8 cellular contexts compared by ENCODE assay signal in genomic region chr21:44139776-44140551, GRCh38. TPM values are rescaled to one million over a fixed set of nuclear protein-coding genes. Genes with fewer than 3 reads are reported as not detected.
DNase-seq lines count a peak whose midpoint lies in the region; ATAC-seq and TF ChIP-seq lines count a peak whose summit lies in the region.
"Not testable (repeated sequence)": the region's sequence is repeated elsewhere in the genome, so short reads cannot be mapped to it uniquely, and the experiment has no call there.

No MANE protein-coding gene starts in this region.

- TF ChIP-seq POLR2A in heart left ventricle (IDR thresholded peaks at IDR 0.05); sigmoid colon (IDR thresholded peaks at IDR 0.05): not testable (repeated sequence)

- not testable (repeated sequence) for H3K27ac ChIP-seq in CD8-positive, alpha-beta T cell (ENCODE audit: low read depth, low read length); lower lobe of right lung; aorta (ENCODE audit: low read depth in 1 of 2, low read length in 2 of 2)
- H3K27ac ChIP-seq in heart left ventricle = peak overlapping the region in 7 of 12 donors; percentile 55 to 79 (median 70)
- peak overlapping the region in 2 of 4 donors; percentile 31 to 42 for H3K27ac ChIP-seq in sigmoid colon

- 49 to 57% methylated on average over 3 to 11 of the region's 30 CpGs; no CpG with 5 or more reads in 2 of the 4 donors for WGBS in heart left ventricle, 4 donors
- WGBS in sigmoid colon, 2 donors = 50 to 80% methylated on average over 6 to 12 of the region's 30 CpGs
- 89 to 100% methylated on average over 2 to 6 of the region's 30 CpGs for WGBS in aorta, 2 donors

- ATAC-seq in CD8-positive, alpha-beta T cell = peak; percentile 28
- ATAC-seq in heart left ventricle (peak; percentile 25 to 55 (median 36)), lower lobe of right lung (peak; percentile 21 to 33), aorta (ENCODE audit: low FRiP score) (peak; percentile 53)

- not testable (repeated sequence) for TF ChIP-seq CTCF in CD8-positive, alpha-beta T cell (IDR thresholded peaks at IDR 0.05); heart left ventricle (IDR thresholded peaks at IDR 0.05); lower lobe of right lung (IDR thresholded peaks at IDR 0.05); sigmoid colon (IDR thresholded peaks at IDR 0.05)

- H3K27me3 Mint-ChIP-seq in CD8-positive, alpha-beta T cell (ENCODE audit: low read depth); activated CD4-positive, alpha-beta T cell treated with anti-CD3 and anti-CD28 coated beads, Interleukin-2, amount 10 ng/mL, durations not matched to agents 7 days and 5 days: not testable (repeated sequence)

- not testable (repeated sequence) for H3K4me3 Mint-ChIP-seq in CD8-positive, alpha-beta T cell; activated CD4-positive, alpha-beta T cell treated with anti-CD3 and anti-CD28 coated beads, Interleukin-2, amount 10 ng/mL, durations not matched to agents 7 days and 5 days

- intact Hi-C loops in CD8-positive, alpha-beta T cell (cut with DNase I, micrococcal nuclease); heart left ventricle (cut with DNase I); lower lobe of right lung (cut with DNase I); sigmoid colon (cut with DNase I); aorta (cut with DNase I): not testable (repeated sequence)

- H3K27me3 ChIP-seq in CD8-positive, alpha-beta T cell (ENCODE audit: insufficient read depth, low read length); heart left ventricle; lower lobe of right lung (ENCODE audit: low read depth); sigmoid colon; aorta (ENCODE audit: control insufficient read depth in 1 of 2, insufficient read depth in 2 of 2, low read length in 1 of 2): not testable (repeated sequence)

- not testable (repeated sequence) for H3K4me1 ChIP-seq in CD8-positive, alpha-beta T cell (ENCODE audit: insufficient read depth, low read length); heart left ventricle; lower lobe of right lung; sigmoid colon; aorta (ENCODE audit: control insufficient read depth in 1 of 2, insufficient read depth in 2 of 2, low read length in 2 of 2)

- H3K36me3 Mint-ChIP-seq in CD8-positive, alpha-beta T cell; activated CD4-positive, alpha-beta T cell treated with anti-CD3 and anti-CD28 coated beads, Interleukin-2, amount 10 ng/mL, durations not matched to agents 7 days and 5 days (ENCODE audit: low read depth): not testable (repeated sequence)

- CTCF ChIA-PET in CD8-positive, alpha-beta T cell (lab: Charles Lee); activated CD4-positive, alpha-beta T cell treated with anti-CD3 and anti-CD28 coated beads, Interleukin-2, amount 10 ng/mL, durations not matched to agents 7 days and 5 days (lab: Charles Lee): not testable (repeated sequence)

- POLR2A ChIA-PET in CD8-positive, alpha-beta T cell (lab: Charles Lee); activated CD4-positive, alpha-beta T cell treated with anti-CD3 and anti-CD28 coated beads, Interleukin-2, amount 10 ng/mL, durations not matched to agents 7 days and 5 days (lab: Charles Lee): not testable (repeated sequence)

- not testable (repeated sequence) for TF ChIP-seq EP300 in sigmoid colon (IDR thresholded peaks at IDR 0.05)

- not testable (repeated sequence) for H3K9me3 Mint-ChIP-seq in CD8-positive, alpha-beta T cell; activated CD4-positive, alpha-beta T cell treated with anti-CD3 and anti-CD28 coated beads, Interleukin-2, amount 10 ng/mL, durations not matched to agents 7 days and 5 days

- H3K9me3 ChIP-seq in CD8-positive, alpha-beta T cell (ENCODE audit: low read length); heart left ventricle; lower lobe of right lung; sigmoid colon; aorta (ENCODE audit: control insufficient read depth, low read length): not testable (repeated sequence)

- not testable (repeated sequence) for H3K36me3 ChIP-seq in CD8-positive, alpha-beta T cell (ENCODE audit: insufficient read depth, low read length); heart left ventricle; lower lobe of right lung; sigmoid colon; aorta (ENCODE audit: control insufficient read depth in 1 of 2, insufficient read depth in 2 of 2, low read length in 1 of 2)

- not testable (repeated sequence) for H3K4me3 ChIP-seq in CD8-positive, alpha-beta T cell (ENCODE audit: low read depth, low read length); heart left ventricle; lower lobe of right lung; sigmoid colon; aorta (ENCODE audit: low read length in 2 of 2)

- H3K27ac Mint-ChIP-seq in CD8-positive, alpha-beta T cell = not testable (repeated sequence)
- H3K27ac Mint-ChIP-seq in activated CD4-positive, alpha-beta T cell treated with anti-CD3 and anti-CD28 coated beads, Interleukin-2, amount 10 ng/mL, durations not matched to agents 7 days and 5 days = peak overlapping the region; percentile 9

- H3K4me1 Mint-ChIP-seq in CD8-positive, alpha-beta T cell (ENCODE audit: low read depth); activated CD4-positive, alpha-beta T cell treated with anti-CD3 and anti-CD28 coated beads, Interleukin-2, amount 10 ng/mL, durations not matched to agents 7 days and 5 days: not testable (repeated sequence)

- DNase-seq in CD8-positive, alpha-beta T cell = peak in 3 of 7 experiments; percentile 0 to 11 (median 7)
- DNase-seq in activated CD4-positive, alpha-beta T cell treated with anti-CD3 and anti-CD28 coated beads, Interleukin-2, amount 10 ng/mL, durations not matched to agents 7 days and 5 days; heart left ventricle; lower lobe of right lung: not testable (repeated sequence)
- peak; percentile 13 for DNase-seq in activated T-cell treated with anti-CD3 and anti-CD28 coated beads, Interleukin-2, amount 50 U/mL, for 48 hours
- peak; percentile 1 for DNase-seq in central memory CD4-positive, alpha-beta T cell
- DNase-seq in sigmoid colon (peak; percentile 6), aorta (peak in 1 of 2 donors; percentile 16)

RNA-seq across cellular contexts. Expression of gene GATD3, which starts 6.5 kb away (rescaled TPM):
- total RNA-seq in CD8-positive, alpha-beta T cell = 10 to 100 TPM in 1 of 2 experiments, 1 to 10 TPM in 1; 8.2 to 10.4 TPM
- total RNA-seq in activated CD4-positive, alpha-beta T cell treated with anti-CD3 and anti-CD28 coated beads, Interleukin-2, amount 10 ng/mL, durations not matched to agents 7 days and 5 days = 10 to 100 TPM; 41.7 to 50.2 TPM
- 100 to 1,000 TPM in 2 of 9 donors, 10 to 100 TPM in 7; 10.2 to 140 (median 14.1) TPM for total RNA-seq in heart left ventricle
- polyA plus RNA-seq in heart left ventricle = 100 to 1,000 TPM in 1 of 2 donors, 10 to 100 TPM in 1; 26.5 to 109 TPM
- total RNA-seq in lower lobe of right lung = 37.1 TPM
- 10 to 100 TPM in 3 of 4 donors, 1 to 10 TPM in 1; 6.5 to 34.6 (median 10.9) TPM for total RNA-seq in sigmoid colon
- polyA plus RNA-seq in sigmoid colon = 10 to 100 TPM; 12.5 to 68.2 (median 12.6) TPM
- total RNA-seq in aorta = 10 to 100 TPM in 1 of 2 donors, 1 to 10 TPM in 1; 5.8 to 11.8 TPM
- polyA plus RNA-seq in aorta = 1 to 10 TPM; 5.6 to 6.5 TPM

RNA-seq across cellular contexts. Expression of gene PWP2, which starts 32.8 kb away (rescaled TPM):
- 10 to 100 TPM; 15.7 to 22.9 TPM for total RNA-seq in CD8-positive, alpha-beta T cell
- total RNA-seq in activated CD4-positive, alpha-beta T cell treated with anti-CD3 and anti-CD28 coated beads, Interleukin-2, amount 10 ng/mL, durations not matched to agents 7 days and 5 days = 10 to 100 TPM; 24.2 to 29.0 TPM
- total RNA-seq in heart left ventricle (10 to 100 TPM in 1 of 9 donors, 1 to 10 TPM in 6, under 1 TPM in 1, not detected in 1; 0.70 to 10.2 (median 5.0) TPM), lower lobe of right lung (10.9 TPM), sigmoid colon (1 to 10 TPM; 1.4 to 8.6 (median 6.1) TPM), aorta (1 to 10 TPM; 3.8 to 9.5 TPM)
- polyA plus RNA-seq in heart left ventricle (1 to 10 TPM; 1.1 to 6.0 TPM), sigmoid colon (10 to 100 TPM in 1 of 3 donors, 1 to 10 TPM in 2; 1.4 to 10.8 (median 1.8) TPM), aorta (10 to 100 TPM in 1 of 2 donors, not detected in 1; 18.2 TPM)
